Comparison of ENCODE assay signal across 16 cellular contexts in the genomic region with DNA sequence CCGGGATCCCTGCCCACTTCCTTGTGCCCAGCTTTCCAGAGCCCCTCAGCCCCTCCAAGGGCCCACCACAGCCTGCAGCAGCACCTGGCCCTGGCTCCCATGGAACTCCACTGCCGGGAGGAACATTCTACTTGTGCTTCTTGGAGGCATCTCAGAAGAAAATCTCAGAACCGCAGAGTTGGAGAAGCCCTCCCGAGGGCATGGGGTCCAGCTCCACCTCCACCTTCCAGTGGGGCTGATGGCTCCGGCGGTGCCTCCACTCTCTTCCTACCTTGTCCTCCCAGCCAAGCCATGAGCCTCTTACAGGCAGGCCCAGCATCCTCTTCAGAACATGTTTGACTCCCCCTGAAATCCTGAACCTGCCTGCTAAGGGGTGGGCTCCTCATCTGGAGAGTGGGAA.
A peak's percentile ranks its signal among the peaks of the same experiment; 100 is the strongest.
DNase-seq lines count a peak whose midpoint lies in the region; ATAC-seq, FAIRE-seq and TF ChIP-seq lines count a peak whose summit lies in the region.
"Had no signal": no experiment of that assay in that cellular context is flagged by ENCODE, and none has a peak within 500 bp of the region (broad histone marks: within the 10 kb centered on the region; RNA-seq: fewer than 3 reads in every experiment).

No MANE protein-coding gene starts in this region.

- H3K9me2 ChIP-seq in SK-N-SH = no peaks in the 10 kb centered on the region

- H3K36me3 ChIP-seq in SK-N-SH (replicated peaks in 1 of 2; ENCODE audit: control insufficient read depth in 1 of 2, insufficient read depth in 2 of 2, low read length in 1 of 2) (no peaks in the 10 kb centered on the region), astrocyte (ENCODE audit: insufficient read depth, low read length) (no peaks in the 10 kb centered on the region), suprapubic skin (no peaks in the 10 kb centered on the region)
- H3K36me3 ChIP-seq: Peyer's patch had no signal

- no peaks in the 10 kb centered on the region for H3K9me3 ChIP-seq in SK-N-SH
- H3K9me3 ChIP-seq in astrocyte (ENCODE audit: insufficient read depth, low read depth, low read length) = no peaks in the 10 kb centered on the region
- H3K9me3 ChIP-seq in suprapubic skin = no peaks in the 10 kb centered on the region
- no peaks in the 10 kb centered on the region for H3K9me3 ChIP-seq in CD4-positive, alpha-beta T cell (ENCODE audit: control insufficient read depth, low read length)
- H3K9me3 ChIP-seq: Peyer's patch had no signal

- intact Hi-C loops in CD4-positive, alpha-beta T cell (cut with DNase I, micrococcal nuclease) = no loop called here

- TF ChIP-seq CTCF in SK-N-SH (IDR thresholded peaks at IDR 0.05) (no peak), astrocyte (IDR thresholded peaks at IDR 0.05; ENCODE audit: insufficient read depth, low read depth, low read length) (no peak), mesothelial cell of epicardium (IDR thresholded peaks at IDR 0.05; ENCODE audit: unreplicated experiment) (no peak), suprapubic skin (IDR thresholded peaks at IDR 0.05) (no peak)
- TF ChIP-seq CTCF in CD4-positive, alpha-beta T cell (IDR thresholded peaks at IDR 0.05) = no peak

- H3K9ac ChIP-seq in SK-N-SH (peak overlapping the region; percentile 77), astrocyte (ENCODE audit: low read length) (peak overlapping the region; percentile 81)

- peaks cover 48% of the 10 kb centered on the region for H3F3A ChIP-seq in SK-N-SH (replicated peaks; ENCODE audit: insufficient read depth)

- CTCF ChIA-PET in SK-N-SH (lab: Yijun Ruan, JAX) = no interaction called here
- CTCF ChIA-PET in CD4-positive, alpha-beta T cell (lab: Charles Lee) = no interaction called here

- no peak overlapping the region for H2AFZ ChIP-seq in SK-N-SH (ENCODE audit: low read depth)
- H2AFZ ChIP-seq in astrocyte (ENCODE audit: low read depth, low read length) = no peak overlapping the region

- peak overlapping the region; percentile 72 to 99; a peak in 3 of 4 replicates for H3K27ac ChIP-seq in SK-N-SH (ENCODE audit: low read depth in 2 of 2, low read length in 1 of 2)
- H3K27ac ChIP-seq in astrocyte (ENCODE audit: low read depth, low read length) = peak overlapping the region; percentile 98
- H3K27ac ChIP-seq in suprapubic skin = peak overlapping the region; percentile 15
- H3K27ac ChIP-seq in CD4-positive, alpha-beta T cell (ENCODE audit: low read depth, low read length) = no peak overlapping the region
- H3K27ac ChIP-seq: 22Rv1, Peyer's patch had no signal

- H3K4me1 ChIP-seq in SK-N-SH (ENCODE audit: control insufficient read depth in 1 of 2, insufficient read depth in 2 of 2, low read depth in 1 of 2, low read length in 1 of 2) (peaks cover 29 to 37% of the 10 kb centered on the region in 2 experiments; a peak in 3 of 4 replicates), astrocyte (ENCODE audit: insufficient read depth, low read length) (peaks cover 64% of the 10 kb centered on the region), suprapubic skin (peaks cover 35% of the 10 kb centered on the region)

- H3K36me3 Mint-ChIP-seq in astrocyte (ENCODE audit: low read depth, unreplicated experiment) (peaks cover 3% of the 10 kb centered on the region), mesothelial cell of epicardium (peaks cover 2% of the 10 kb centered on the region)
- no peaks in the 10 kb centered on the region for H3K36me3 Mint-ChIP-seq in CD4-positive, alpha-beta T cell (ENCODE audit: low read depth)

- H3K27me3 ChIP-seq in SK-N-SH (ENCODE audit: insufficient read depth) (no peaks in the 10 kb centered on the region), astrocyte (ENCODE audit: insufficient read depth, low read length) (no peaks in the 10 kb centered on the region), suprapubic skin (no peaks in the 10 kb centered on the region)
- H3K27me3 ChIP-seq in CD4-positive, alpha-beta T cell (ENCODE audit: control insufficient read depth, insufficient read depth, low read length) = no peaks in the 10 kb centered on the region
- H3K27me3 ChIP-seq: Peyer's patch had no signal

- ATAC-seq in SK-N-SH treated with all-trans-retinoic acid at 6 μM for 48 hours (no peak), HG03439 (IDR thresholded peaks at IDR 0.05; ENCODE audit: unreplicated experiment) (no peak)
- no peak for ATAC-seq in CD4-positive, alpha-beta T cell (ENCODE audit: poor library complexity)

- TF ChIP-seq EP300 in SK-N-SH (IDR thresholded peaks at IDR 0.05; ENCODE audit: borderline replicate concordance in 1 of 2, low read depth in 1 of 2, low read length in 1 of 2) (no peak), suprapubic skin (IDR thresholded peaks at IDR 0.05) (no peak)

- H3K4me3 Mint-ChIP-seq in astrocyte (ENCODE audit: unreplicated experiment) = no peak overlapping the region
- no peak overlapping the region for H3K4me3 Mint-ChIP-seq in mesothelial cell of epicardium
- no peak overlapping the region for H3K4me3 Mint-ChIP-seq in CD4-positive, alpha-beta T cell

- H3K27ac Mint-ChIP-seq in astrocyte (ENCODE audit: unreplicated experiment) (peak overlapping the region; percentile 91), mesothelial cell of epicardium (peak overlapping the region; percentile 72)
- H3K27ac Mint-ChIP-seq in CD4-positive, alpha-beta T cell = no peak overlapping the region

- H3K27me3 Mint-ChIP-seq in astrocyte (ENCODE audit: low read depth, unreplicated experiment) (no peaks in the 10 kb centered on the region), mesothelial cell of epicardium (ENCODE audit: low read depth) (no peaks in the 10 kb centered on the region)
- peaks cover 19% of the 10 kb centered on the region for H3K27me3 Mint-ChIP-seq in CD4-positive, alpha-beta T cell

- H3K4me2 ChIP-seq in SK-N-SH = peak overlapping the region; percentile 72
- H3K4me2 ChIP-seq in astrocyte (ENCODE audit: low read length) = peak overlapping the region; percentile 79

- H3K4me3 ChIP-seq in SK-N-SH (ENCODE audit: low read depth in 2 of 2, low read length in 1 of 2) = no peak overlapping the region
- H3K4me3 ChIP-seq in astrocyte (ENCODE audit: insufficient read depth, low read depth, low read length) = no peak overlapping the region
- no peak overlapping the region for H3K4me3 ChIP-seq in suprapubic skin
- H3K4me3 ChIP-seq: Peyer's patch had no signal

- no peaks in the 10 kb centered on the region for H4K20me1 ChIP-seq in SK-N-SH (ENCODE audit: insufficient read depth)
- no peaks in the 10 kb centered on the region for H4K20me1 ChIP-seq in astrocyte (ENCODE audit: insufficient read depth, low read length)

- FAIRE-seq in astrocyte (lab: Jason Lieb, UNC) = no peak

- POLR2A ChIA-PET in SK-N-SH (lab: Yijun Ruan, JAX) = no interaction called here
- POLR2A ChIA-PET in CD4-positive, alpha-beta T cell (lab: Charles Lee) = no interaction called here

- H3K9me3 Mint-ChIP-seq in astrocyte (ENCODE audit: unreplicated experiment) = peaks cover 4% of the 10 kb centered on the region
- H3K9me3 Mint-ChIP-seq in mesothelial cell of epicardium = peaks cover 9% of the 10 kb centered on the region
- no peaks in the 10 kb centered on the region for H3K9me3 Mint-ChIP-seq in CD4-positive, alpha-beta T cell

- H3K4me1 Mint-ChIP-seq in astrocyte (ENCODE audit: low read depth, unreplicated experiment) (peaks cover 62% of the 10 kb centered on the region), mesothelial cell of epicardium (peaks cover 39% of the 10 kb centered on the region)
- no peaks in the 10 kb centered on the region for H3K4me1 Mint-ChIP-seq in CD4-positive, alpha-beta T cell (ENCODE audit: low read depth)

- no peak for TF ChIP-seq POLR2A in suprapubic skin (IDR thresholded peaks at IDR 0.05)

- no peak for TF ChIP-seq RAD21 in SK-N-SH (IDR thresholded peaks at IDR 0.05; ENCODE audit: low read length)

- WGBS in SK-N-SH (ENCODE audit: low lambda C conversion rate) = 91% methylated on average over 5 of the region's 6 CpGs
- WGBS in suprapubic skin = 75% methylated on average over 4 of the region's 6 CpGs

- H3K79me2 ChIP-seq in SK-N-SH (ENCODE audit: insufficient read depth) = no peaks in the 10 kb centered on the region
- no peaks in the 10 kb centered on the region for H3K79me2 ChIP-seq in astrocyte (ENCODE audit: insufficient read depth, low read length)

- DNase-seq in SK-N-SH = no peak
- no peak for DNase-seq in astrocyte (ENCODE audit: low read depth)
- DNase-seq in mesothelial cell of epicardium (ENCODE audit: low spot score in 2 of 2, unreplicated experiment in 2 of 2) = no peak
- no peak for DNase-seq in suprapubic skin (ENCODE audit: low spot score in 2 of 2)
- no peak for DNase-seq in NCI-H524 (lab: John Stamatoyannopoulos, UW)
- DNase-seq in CD4-positive, alpha-beta T cell = no peak
- DNase-seq: C1 segment of cervical spinal cord, COR-L47, Kasumi-1, NCI-H1105 treated with DMSO at 0.1 percent for 48 hours, NCI-H187, NCI-H748 treated with DMSO at 0.1 percent for 48 hours, Peyer's patch had no signal

TF ChIP-seq in SK-N-SH, 30 proteins besides CTCF, POLR2A, EP300 and RAD21 (continues in another document):
- TF ChIP-seq, protein P1, sequence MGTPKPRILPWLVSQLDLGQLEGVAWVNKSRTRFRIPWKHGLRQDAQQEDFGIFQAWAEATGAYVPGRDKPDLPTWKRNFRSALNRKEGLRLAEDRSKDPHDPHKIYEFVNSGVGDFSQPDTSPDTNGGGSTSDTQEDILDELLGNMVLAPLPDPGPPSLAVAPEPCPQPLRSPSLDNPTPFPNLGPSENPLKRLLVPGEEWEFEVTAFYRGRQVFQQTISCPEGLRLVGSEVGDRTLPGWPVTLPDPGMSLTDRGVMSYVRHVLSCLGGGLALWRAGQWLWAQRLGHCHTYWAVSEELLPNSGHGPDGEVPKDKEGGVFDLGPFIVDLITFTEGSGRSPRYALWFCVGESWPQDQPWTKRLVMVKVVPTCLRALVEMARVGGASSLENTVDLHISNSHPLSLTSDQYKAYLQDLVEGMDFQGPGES (IDR thresholded peaks at IDR 0.05; ENCODE audit: low read depth, low read length) = no peak
- TF ChIP-seq TCF12 (IDR thresholded peaks at IDR 0.05) (no peak), NRF1 (IDR thresholded peaks at IDR 0.05; ENCODE audit: low read depth, low read length) (no peak), MEF2A (IDR thresholded peaks at IDR 0.05; ENCODE audit: borderline replicate concordance, low read depth) (no peak)
